Comparison of ENCODE assay signal across 14 cellular contexts in the genomic region with DNA sequence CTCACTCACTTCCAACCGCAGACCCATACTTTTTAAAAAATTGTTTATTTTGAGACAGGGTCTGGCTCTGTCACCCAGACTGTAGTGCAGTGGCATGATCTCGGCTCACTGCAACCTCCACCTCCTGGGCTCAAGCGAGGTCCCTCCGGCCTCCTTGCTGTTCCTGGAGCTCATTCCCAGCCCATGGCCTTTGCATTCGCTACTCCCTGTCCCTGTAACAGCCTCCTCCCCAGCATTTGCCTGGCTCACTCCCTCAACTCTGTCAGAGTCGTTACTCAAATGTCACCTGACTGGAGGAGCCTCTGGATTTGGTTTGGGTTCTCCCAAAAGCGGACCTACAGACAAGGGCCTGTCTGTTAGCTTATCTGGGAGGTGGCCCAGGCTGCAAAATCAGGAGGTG.
A peak's percentile ranks its signal among the peaks of the same experiment; 100 is the strongest.
DNase-seq lines count a peak whose midpoint lies in the region; ATAC-seq and TF ChIP-seq lines count a peak whose summit lies in the region.
"Had no signal": no experiment of that assay in that cellular context is flagged by ENCODE, and none has a peak within 500 bp of the region (broad histone marks: within the 10 kb centered on the region; RNA-seq: fewer than 3 reads in every experiment).

No MANE protein-coding gene starts in this region.

- no peak overlapping the region for H3K4me3 Mint-ChIP-seq in activated naive CD4-positive, alpha-beta T cell treated with anti-CD3 and anti-CD28 coated beads, Interleukin-2, amount 50 U/mL, for 24 hours
- H3K4me3 Mint-ChIP-seq in activated naive CD4-positive, alpha-beta T cell treated with anti-CD3 and anti-CD28 coated beads for 36 hours, result no peak overlapping the region
- H3K4me3 Mint-ChIP-seq in nephron progenitor cell, result no peak overlapping the region
- H3K4me3 Mint-ChIP-seq: B cell; CD4-positive, alpha-beta T cell; CD8-positive, alpha-beta T cell had no signal

- no peaks in the 10 kb centered on the region for H3K4me1 Mint-ChIP-seq in activated naive CD4-positive, alpha-beta T cell treated with anti-CD3 and anti-CD28 coated beads, Interleukin-2, amount 50 U/mL, for 24 hours
- no peaks in the 10 kb centered on the region for H3K4me1 Mint-ChIP-seq in activated naive CD4-positive, alpha-beta T cell treated with anti-CD3 and anti-CD28 coated beads for 36 hours (ENCODE audit: low read depth)
- no peaks in the 10 kb centered on the region for H3K4me1 Mint-ChIP-seq in nephron progenitor cell
- H3K4me1 Mint-ChIP-seq: B cell had no signal

- CTCF ChIA-PET in activated naive CD4-positive, alpha-beta T cell treated with anti-CD3 and anti-CD28 coated beads for 36 hours (lab: Charles Lee), result no interaction called here

- H3K27ac Mint-ChIP-seq in activated naive CD4-positive, alpha-beta T cell treated with anti-CD3 and anti-CD28 coated beads, Interleukin-2, amount 50 U/mL, for 24 hours, result peak overlapping the region; percentile 36
- H3K27ac Mint-ChIP-seq in activated naive CD4-positive, alpha-beta T cell treated with anti-CD3 and anti-CD28 coated beads for 36 hours, result no peak overlapping the region
- peak overlapping the region; percentile 5 for H3K27ac Mint-ChIP-seq in nephron progenitor cell
- H3K27ac Mint-ChIP-seq: B cell; CD4-positive, alpha-beta T cell; CD8-positive, alpha-beta T cell had no signal

- no peaks in the 10 kb centered on the region for H3K36me3 Mint-ChIP-seq in activated naive CD4-positive, alpha-beta T cell treated with anti-CD3 and anti-CD28 coated beads, Interleukin-2, amount 50 U/mL, for 24 hours
- H3K36me3 Mint-ChIP-seq in activated naive CD4-positive, alpha-beta T cell treated with anti-CD3 and anti-CD28 coated beads for 36 hours (ENCODE audit: low read depth), result no peaks in the 10 kb centered on the region
- no peaks in the 10 kb centered on the region for H3K36me3 Mint-ChIP-seq in nephron progenitor cell (ENCODE audit: low read depth)
- H3K36me3 Mint-ChIP-seq: CD8-positive, alpha-beta T cell had no signal

- intact Hi-C loops in activated naive CD4-positive, alpha-beta T cell treated with anti-CD3 and anti-CD28 coated beads for 36 hours (cut with micrococcal nuclease), result loop anchor here (10.0 kb wide), 1 partner anchor 387 kb away; no protein-coding TSS in a partner anchor

- ATAC-seq in HG03095 (IDR thresholded peaks at IDR 0.05; ENCODE audit: unreplicated experiment), result no peak
- ATAC-seq: A549; CD8-positive, alpha-beta T cell had no signal

- TF ChIP-seq CTCF in nephron progenitor cell (IDR thresholded peaks at IDR 0.05), result no peak

- DNase-seq in activated naive CD4-positive, alpha-beta T cell treated with anti-CD3 and anti-CD28 coated beads for 36 hours, result no peak
- DNase-seq in nephron progenitor cell (no peak), globus pallidus (ENCODE audit: low spot score) (no peak)
- DNase-seq: AML-193; Caco-2; Calu3; CD4-positive, alpha-beta T cell; CD8-positive, alpha-beta T cell; DMS79 treated with DMSO at 0.1 percent for 48 hours; GF-D8 had no signal

- no peaks in the 10 kb centered on the region for H3K27me3 Mint-ChIP-seq in activated naive CD4-positive, alpha-beta T cell treated with anti-CD3 and anti-CD28 coated beads, Interleukin-2, amount 50 U/mL, for 24 hours
- peaks cover 4% of the 10 kb centered on the region for H3K27me3 Mint-ChIP-seq in activated naive CD4-positive, alpha-beta T cell treated with anti-CD3 and anti-CD28 coated beads for 36 hours (ENCODE audit: low read depth)
- peaks cover 8% of the 10 kb centered on the region for H3K27me3 Mint-ChIP-seq in nephron progenitor cell (ENCODE audit: low read depth, poor library complexity)
- H3K27me3 Mint-ChIP-seq: CD4-positive, alpha-beta T cell had no signal

- H3K9me3 Mint-ChIP-seq in activated naive CD4-positive, alpha-beta T cell treated with anti-CD3 and anti-CD28 coated beads, Interleukin-2, amount 50 U/mL, for 24 hours, result no peaks in the 10 kb centered on the region
- no peaks in the 10 kb centered on the region for H3K9me3 Mint-ChIP-seq in activated naive CD4-positive, alpha-beta T cell treated with anti-CD3 and anti-CD28 coated beads for 36 hours
- peaks cover 7% of the 10 kb centered on the region for H3K9me3 Mint-ChIP-seq in nephron progenitor cell
- H3K9me3 Mint-ChIP-seq: CD4-positive, alpha-beta T cell; CD8-positive, alpha-beta T cell had no signal
